Comparison of ENCODE assay signal across 2 cellular contexts in the genomic region with DNA sequence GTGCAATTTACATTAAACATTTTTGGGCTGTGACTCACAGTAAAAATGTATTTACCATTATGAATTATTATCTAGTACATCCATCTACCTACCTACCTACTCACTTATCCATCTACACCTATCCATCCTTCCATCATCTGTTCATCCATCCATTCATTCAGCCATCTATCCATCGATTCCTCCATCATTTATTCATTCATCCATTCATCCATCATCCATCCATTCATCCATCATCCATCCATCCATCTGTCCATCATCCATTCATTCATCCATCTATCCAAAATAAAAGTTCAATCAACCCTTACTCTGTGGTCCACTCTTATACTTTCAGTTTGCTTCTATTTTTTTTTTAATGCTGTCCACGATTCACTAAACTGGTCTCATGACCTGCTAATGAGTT.
TF ChIP-seq lines count a peak whose summit lies in the region.

No MANE protein-coding gene starts in this region.

TF ChIP-seq in liver, 16 proteins besides CTCF, POLR2A, EP300 and RAD21 (continued from another document):
- TF ChIP-seq GABPA (IDR thresholded peaks at IDR 0.05 in 1 of 2, conservative IDR thresholded peaks at IDR 0.05 in 1 of 2), result no peak
- no peak for TF ChIP-seq FOXA1 (IDR thresholded peaks at IDR 0.05)
- TF ChIP-seq NR2F2 (IDR thresholded peaks at IDR 0.05), result no peak
- TF ChIP-seq, protein P1, sequence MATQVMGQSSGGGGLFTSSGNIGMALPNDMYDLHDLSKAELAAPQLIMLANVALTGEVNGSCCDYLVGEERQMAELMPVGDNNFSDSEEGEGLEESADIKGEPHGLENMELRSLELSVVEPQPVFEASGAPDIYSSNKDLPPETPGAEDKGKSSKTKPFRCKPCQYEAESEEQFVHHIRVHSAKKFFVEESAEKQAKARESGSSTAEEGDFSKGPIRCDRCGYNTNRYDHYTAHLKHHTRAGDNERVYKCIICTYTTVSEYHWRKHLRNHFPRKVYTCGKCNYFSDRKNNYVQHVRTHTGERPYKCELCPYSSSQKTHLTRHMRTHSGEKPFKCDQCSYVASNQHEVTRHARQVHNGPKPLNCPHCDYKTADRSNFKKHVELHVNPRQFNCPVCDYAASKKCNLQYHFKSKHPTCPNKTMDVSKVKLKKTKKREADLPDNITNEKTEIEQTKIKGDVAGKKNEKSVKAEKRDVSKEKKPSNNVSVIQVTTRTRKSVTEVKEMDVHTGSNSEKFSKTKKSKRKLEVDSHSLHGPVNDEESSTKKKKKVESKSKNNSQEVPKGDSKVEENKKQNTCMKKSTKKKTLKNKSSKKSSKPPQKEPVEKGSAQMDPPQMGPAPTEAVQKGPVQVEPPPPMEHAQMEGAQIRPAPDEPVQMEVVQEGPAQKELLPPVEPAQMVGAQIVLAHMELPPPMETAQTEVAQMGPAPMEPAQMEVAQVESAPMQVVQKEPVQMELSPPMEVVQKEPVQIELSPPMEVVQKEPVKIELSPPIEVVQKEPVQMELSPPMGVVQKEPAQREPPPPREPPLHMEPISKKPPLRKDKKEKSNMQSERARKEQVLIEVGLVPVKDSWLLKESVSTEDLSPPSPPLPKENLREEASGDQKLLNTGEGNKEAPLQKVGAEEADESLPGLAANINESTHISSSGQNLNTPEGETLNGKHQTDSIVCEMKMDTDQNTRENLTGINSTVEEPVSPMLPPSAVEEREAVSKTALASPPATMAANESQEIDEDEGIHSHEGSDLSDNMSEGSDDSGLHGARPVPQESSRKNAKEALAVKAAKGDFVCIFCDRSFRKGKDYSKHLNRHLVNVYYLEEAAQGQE (IDR thresholded peaks at IDR 0.05), result no peak
- TF ChIP-seq HNF4A (conservative IDR thresholded peaks at IDR 0.05), result no peak
- no peak for TF ChIP-seq HNF4G (IDR thresholded peaks at IDR 0.05)
- TF ChIP-seq, protein P2, sequence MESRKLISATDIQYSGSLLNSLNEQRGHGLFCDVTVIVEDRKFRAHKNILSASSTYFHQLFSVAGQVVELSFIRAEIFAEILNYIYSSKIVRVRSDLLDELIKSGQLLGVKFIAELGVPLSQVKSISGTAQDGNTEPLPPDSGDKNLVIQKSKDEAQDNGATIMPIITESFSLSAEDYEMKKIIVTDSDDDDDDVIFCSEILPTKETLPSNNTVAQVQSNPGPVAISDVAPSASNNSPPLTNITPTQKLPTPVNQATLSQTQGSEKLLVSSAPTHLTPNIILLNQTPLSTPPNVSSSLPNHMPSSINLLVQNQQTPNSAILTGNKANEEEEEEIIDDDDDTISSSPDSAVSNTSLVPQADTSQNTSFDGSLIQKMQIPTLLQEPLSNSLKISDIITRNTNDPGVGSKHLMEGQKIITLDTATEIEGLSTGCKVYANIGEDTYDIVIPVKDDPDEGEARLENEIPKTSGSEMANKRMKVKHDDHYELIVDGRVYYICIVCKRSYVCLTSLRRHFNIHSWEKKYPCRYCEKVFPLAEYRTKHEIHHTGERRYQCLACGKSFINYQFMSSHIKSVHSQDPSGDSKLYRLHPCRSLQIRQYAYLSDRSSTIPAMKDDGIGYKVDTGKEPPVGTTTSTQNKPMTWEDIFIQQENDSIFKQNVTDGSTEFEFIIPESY (IDR thresholded peaks at IDR 0.05), result no peak
- TF ChIP-seq, protein P3, sequence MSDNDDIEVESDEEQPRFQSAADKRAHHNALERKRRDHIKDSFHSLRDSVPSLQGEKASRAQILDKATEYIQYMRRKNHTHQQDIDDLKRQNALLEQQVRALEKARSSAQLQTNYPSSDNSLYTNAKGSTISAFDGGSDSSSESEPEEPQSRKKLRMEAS (IDR thresholded peaks at IDR 0.05), result no peak

TF ChIP-seq in HepG2, 621 proteins besides CTCF, POLR2A, EP300 and RAD21 (continued from another document):
- TF ChIP-seq E2F2 (CRISPR knock-in tag; IDR thresholded peaks at IDR 0.05; ENCODE audit: borderline replicate concordance) (no peak), ZNF354B (CRISPR knock-in tag; IDR thresholded peaks at IDR 0.05) (no peak), ZBTB25 (CRISPR knock-in tag; IDR thresholded peaks at IDR 0.05) (no peak), TFE3 (CRISPR knock-in tag; IDR thresholded peaks at IDR 0.05) (no peak), EHMT2 (IDR thresholded peaks at IDR 0.05; ENCODE audit: borderline replicate concordance, low read depth, low read length) (no peak), POLR2G (IDR thresholded peaks at IDR 0.05; ENCODE audit: low read depth, low read length) (no peak), ZBTB2 (CRISPR knock-in tag; IDR thresholded peaks at IDR 0.05; ENCODE audit: low read depth) (no peak), GLI4 (CRISPR knock-in tag; IDR thresholded peaks at IDR 0.05; ENCODE audit: borderline replicate concordance) (no peak), ISL2 (CRISPR knock-in tag; IDR thresholded peaks at IDR 0.05) (no peak), ZBTB21 (CRISPR knock-in tag; IDR thresholded peaks at IDR 0.05) (no peak), ZNF572 (CRISPR knock-in tag; IDR thresholded peaks at IDR 0.05) (no peak), ZNF7 (CRISPR knock-in tag; IDR thresholded peaks at IDR 0.05) (no peak), TBX3 (IDR thresholded peaks at IDR 0.05; ENCODE audit: borderline replicate concordance) (no peak), ZNF24 (IDR thresholded peaks at IDR 0.05) (no peak)
- TF ChIP-seq, protein P4, sequence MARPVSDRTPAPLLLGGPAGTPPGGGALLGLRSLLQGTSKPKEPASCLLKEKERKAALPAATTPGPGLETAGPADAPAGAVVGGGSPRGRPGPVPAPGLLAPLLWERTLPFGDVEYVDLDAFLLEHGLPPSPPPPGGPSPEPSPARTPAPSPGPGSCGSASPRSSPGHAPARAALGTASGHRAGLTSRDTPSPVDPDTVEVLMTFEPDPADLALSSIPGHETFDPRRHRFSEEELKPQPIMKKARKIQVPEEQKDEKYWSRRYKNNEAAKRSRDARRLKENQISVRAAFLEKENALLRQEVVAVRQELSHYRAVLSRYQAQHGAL (CRISPR knock-in tag; IDR thresholded peaks at IDR 0.05; ENCODE audit: not compliant biosample characterization), result no peak
- TF ChIP-seq, protein P5, sequence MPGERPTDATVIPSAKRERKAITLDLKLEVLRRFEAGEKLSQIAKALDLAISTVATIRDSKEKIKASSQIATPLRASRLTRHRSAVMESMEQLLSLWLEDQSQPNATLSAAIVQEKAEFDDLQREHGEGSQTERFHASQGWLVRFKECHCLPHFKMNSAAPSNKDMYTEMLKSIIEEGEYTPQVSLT (CRISPR knock-in tag; IDR thresholded peaks at IDR 0.05; ENCODE audit: borderline replicate concordance, low read depth), result no peak
- TF ChIP-seq, protein P6, sequence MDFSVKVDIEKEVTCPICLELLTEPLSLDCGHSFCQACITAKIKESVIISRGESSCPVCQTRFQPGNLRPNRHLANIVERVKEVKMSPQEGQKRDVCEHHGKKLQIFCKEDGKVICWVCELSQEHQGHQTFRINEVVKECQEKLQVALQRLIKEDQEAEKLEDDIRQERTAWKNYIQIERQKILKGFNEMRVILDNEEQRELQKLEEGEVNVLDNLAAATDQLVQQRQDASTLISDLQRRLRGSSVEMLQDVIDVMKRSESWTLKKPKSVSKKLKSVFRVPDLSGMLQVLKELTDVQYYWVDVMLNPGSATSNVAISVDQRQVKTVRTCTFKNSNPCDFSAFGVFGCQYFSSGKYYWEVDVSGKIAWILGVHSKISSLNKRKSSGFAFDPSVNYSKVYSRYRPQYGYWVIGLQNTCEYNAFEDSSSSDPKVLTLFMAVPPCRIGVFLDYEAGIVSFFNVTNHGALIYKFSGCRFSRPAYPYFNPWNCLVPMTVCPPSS (IDR thresholded peaks at IDR 0.05), result no peak
